8 cellular contexts compared by ENCODE assay signal in genomic region chr19:53431399-53432087, GRCh38. TPM values are rescaled to one million over a fixed set of nuclear protein-coding genes. Genes with fewer than 3 reads are reported as not detected.
DNase-seq lines count a peak whose midpoint lies in the region; ATAC-seq, FAIRE-seq and TF ChIP-seq lines count a peak whose summit lies in the region.

Gene ZNF761 (plus strand): TSS chr19:53431984. CDS start chr19:53447269, 15,285 bp downstream.

- H3K36me3 ChIP-seq in upper lobe of right lung: peaks cover 7% of the 10 kb centered on the region

- peak; percentile 87 for TF ChIP-seq POLR2A in GM12891 (IDR thresholded peaks at IDR 0.05; ENCODE audit: low read depth, low read length)

- no peaks in the 10 kb centered on the region for H3K9me3 Mint-ChIP-seq in progenitor cell of endocrine pancreas (ENCODE audit: low read depth)

- peak within 1 kb of the TSS; percentile 98 for H3K27ac Mint-ChIP-seq in progenitor cell of endocrine pancreas

- peak; percentile 96 for ATAC-seq in HG02763 (IDR thresholded peaks at IDR 0.05; ENCODE audit: unreplicated experiment)
- ATAC-seq in left cardiac atrium: peak; percentile 100
- peak; percentile 100 for ATAC-seq in upper lobe of right lung

- peak; percentile 39 for TF ChIP-seq CTCF in progenitor cell of endocrine pancreas (IDR thresholded peaks at IDR 0.05; ENCODE audit: unreplicated experiment)
- peak; percentile 49 for TF ChIP-seq CTCF in upper lobe of right lung (IDR thresholded peaks at IDR 0.05)

- intact Hi-C loops in left cardiac atrium (cut with DNase I): no loop called here
- intact Hi-C loops in upper lobe of right lung (cut with DNase I): no loop called here

- peak; percentile 96 for FAIRE-seq in GM12891 (lab: Jason Lieb, UNC)

- peaks cover 23% of the 10 kb centered on the region for H3K36me3 Mint-ChIP-seq in progenitor cell of endocrine pancreas (ENCODE audit: insufficient read depth)

- peak; percentile 72 for DNase-seq in GM12891 (ENCODE audit: insufficient read length, low spot score)
- peak; percentile 86 for DNase-seq in NCI-H1417 treated with DMSO at 0.1 percent for 48 hours (lab: John Stamatoyannopoulos, UW)
- DNase-seq in T follicular helper cell (ENCODE audit: low read depth): peak; percentile 97
- DNase-seq in amniotic epithelial cell (ENCODE audit: low read depth): peak; percentile 77
- DNase-seq in left cardiac atrium: peak; percentile 96
- peak; percentile 99 for DNase-seq in progenitor cell of endocrine pancreas (ENCODE audit: low spot score, unreplicated experiment)
- DNase-seq in upper lobe of right lung: peak; percentile 99

- peak within 1 kb of the TSS; percentile 89 for H3K4me3 Mint-ChIP-seq in progenitor cell of endocrine pancreas (ENCODE audit: low read depth)

- no peaks in the 10 kb centered on the region for H3K27me3 Mint-ChIP-seq in progenitor cell of endocrine pancreas

- H3K9me3 ChIP-seq in upper lobe of right lung: no peaks in the 10 kb centered on the region

- H3K4me1 ChIP-seq in upper lobe of right lung: peaks cover 7% of the 10 kb centered on the region

- peak within 1 kb of the TSS; percentile 69 for H3K4me3 ChIP-seq in upper lobe of right lung

- no peaks in the 10 kb centered on the region for H3K27me3 ChIP-seq in upper lobe of right lung

- H3K4me1 Mint-ChIP-seq in progenitor cell of endocrine pancreas (ENCODE audit: low read depth): peaks cover 63% of the 10 kb centered on the region

- H3K27ac ChIP-seq in upper lobe of right lung: peak within 1 kb of the TSS; percentile 77

TF ChIP-seq in GM12891, 5 proteins besides CTCF, POLR2A, EP300 and RAD21:
- TF ChIP-seq PAX5 (IDR thresholded peaks at IDR 0.05; ENCODE audit: insufficient read depth, low read length, severe bottlenecking) (no peak), SPI1 (IDR thresholded peaks at IDR 0.05; ENCODE audit: low read depth, low read length) (no peak), TAF1 (IDR thresholded peaks at IDR 0.05; ENCODE audit: low read depth, low read length) (0 out of 2 replicates have a peak, but pooled peaks have one; percentile 48), POLR2AphosphoS5 (IDR thresholded peaks at IDR 0.05; ENCODE audit: low read depth, low read length) (peak; percentile 83), POU2F2 (IDR thresholded peaks at IDR 0.05; ENCODE audit: low read depth, low read length) (no peak)
TF ChIP-seq in GM12891: peak in this region for 2.

RNA-seq across cellular contexts. Expression of gene ZNF761, which starts in this region (rescaled TPM):
- polyA plus RNA-seq in GM12891 (2012; ENCODE audit: low read depth, missing spikeins): 4.9 TPM
- total RNA-seq in left cardiac atrium: 1 to 10 TPM; 4.9 to 5.4 TPM
- total RNA-seq in progenitor cell of endocrine pancreas: 59.3 and 65.9 TPM in 2 replicates
- total RNA-seq in upper lobe of right lung: 12.1 TPM

Comparison
In these comparisons a context has a peak if more than half of its experiments do, and no peak if none do; other contexts are left out.
1. Peak in every context shown above with its lines: DNase-seq, ATAC-seq, H3K4me3 ChIP-seq and H3K27ac ChIP-seq.